Comparison of ENCODE assay signal across 23 cellular contexts in genomic region chr6:111154981-111155380, GRCh38.
A peak's percentile ranks its signal among the peaks of the same experiment; 100 is the strongest.
DNase-seq lines count a peak whose midpoint lies in the region; TF ChIP-seq lines count a peak whose summit lies in the region.
"Had no signal": no experiment of that assay in that cellular context is flagged by ENCODE, and none has a peak within 500 bp of the region (broad histone marks: within the 10 kb centered on the region; RNA-seq: fewer than 3 reads in every experiment).

No MANE protein-coding gene starts in this region.

- H3K27me3 Mint-ChIP-seq in T-helper 2 cell treated with Interferon-gamma antibody and Interleukin-4, amounts not matched to agents 5 μg/mL and 100 μg/mL, for 36 hours (ENCODE audit: low read depth), result peaks cover 22% of the 10 kb centered on the region
- H3K27me3 Mint-ChIP-seq: progenitor cell of endocrine pancreas had no signal

- peak; percentile 6 for DNase-seq in activated T-cell treated with anti-CD3 and anti-CD28 coated beads for 48 hours (ENCODE audit: low read depth)
- DNase-seq in activated T-cell treated with anti-CD3 and anti-CD28 coated beads for 4 hours, result no peak
- peak; percentile 18 for DNase-seq in T-helper 2 cell treated with Interferon-gamma antibody and Interleukin-4, amounts not matched to agents 5 μg/mL and 100 μg/mL, for 36 hours (ENCODE audit: low spot score)
- DNase-seq in fibroblast of mammary gland (ENCODE audit: low read depth), result peak; percentile 7
- DNase-seq in stimulated activated CD8-positive, alpha-beta memory T cell treated with anti-CD3 and anti-CD28 coated beads, Interleukin-15, amount 100 ng/mL, for 48 hours (ENCODE audit: low read depth in 2 of 2), result peak; percentile 14 to 21
- no peak for DNase-seq in activated CD8-positive, alpha-beta memory T cell treated with anti-CD3 and anti-CD28 coated beads, Interleukin-2, amount 50 U/mL, for 4 hours
- no peak for DNase-seq in Kasumi-1 (lab: John Stamatoyannopoulos, UW)
- DNase-seq in NCI-H345 (lab: John Stamatoyannopoulos, UW), result no peak
- DNase-seq: ACHN; activated gamma-delta T cell treated with Interleukin-2 at 50 U/mL for 16 hours; aorta; DMS79 treated with DMSO at 0.1 percent for 48 hours; glutamatergic neuron; GOT3; KBM-7; NCI-H1436 treated with DMSO at 0.1 percent for 48 hours; NCI-H2107; NCI-H446 treated with DMSO at 0.1 percent for 48 hours; sigmoid colon; stimulated activated naive CD4-positive, alpha-beta T cell; T-helper 9 cell had no signal

- H3K4me1 Mint-ChIP-seq in T-helper 2 cell treated with Interferon-gamma antibody and Interleukin-4, amounts not matched to agents 5 μg/mL and 100 μg/mL, for 36 hours (ENCODE audit: low read depth), result peaks cover 13% of the 10 kb centered on the region
- H3K4me1 Mint-ChIP-seq: neural crest cell had no signal

- H3K4me3 ChIP-seq in fibroblast of mammary gland (ENCODE audit: control insufficient read depth, low read depth, low read length), result no peak overlapping the region
- H3K4me3 ChIP-seq: sigmoid colon had no signal

- peaks cover 1% of the 10 kb centered on the region for H3K36me3 Mint-ChIP-seq in T-helper 2 cell treated with Interferon-gamma antibody and Interleukin-4, amounts not matched to agents 5 μg/mL and 100 μg/mL, for 36 hours (ENCODE audit: low read depth)

- no peak overlapping the region for H3K4me3 Mint-ChIP-seq in T-helper 2 cell treated with Interferon-gamma antibody and Interleukin-4, amounts not matched to agents 5 μg/mL and 100 μg/mL, for 36 hours
- H3K4me3 Mint-ChIP-seq: neural crest cell had no signal

- H3K27ac Mint-ChIP-seq in T-helper 2 cell treated with Interferon-gamma antibody and Interleukin-4, amounts not matched to agents 5 μg/mL and 100 μg/mL, for 36 hours, result no peak overlapping the region
- H3K27ac Mint-ChIP-seq: progenitor cell of endocrine pancreas had no signal

- TF ChIP-seq CTCF in fibroblast of mammary gland (conservative IDR thresholded peaks at IDR 0.05; ENCODE audit: control insufficient read depth, insufficient read depth, low read depth, low read length), result no peak

- H3K9me3 Mint-ChIP-seq in T-helper 2 cell treated with Interferon-gamma antibody and Interleukin-4, amounts not matched to agents 5 μg/mL and 100 μg/mL, for 36 hours, result peaks cover 11% of the 10 kb centered on the region

Comparison
In these comparisons a context has a peak if more than half of its experiments do, and no peak if none do; other contexts are left out.
1. DNase-seq: peak in activated T-cell treated with anti-CD3 and anti-CD28 coated beads for 48 hours (single experiment), T-helper 2 cell treated with Interferon-gamma antibody and Interleukin-4, amounts not matched to agents 5 μg/mL and 100 μg/mL, for 36 hours (single experiment), fibroblast of mammary gland (single experiment) and stimulated activated CD8-positive, alpha-beta memory T cell treated with anti-CD3 and anti-CD28 coated beads, Interleukin-15, amount 100 ng/mL, for 48 hours (2 of 2); none in activated T-cell treated with anti-CD3 and anti-CD28 coated beads for 4 hours (single experiment), activated CD8-positive, alpha-beta memory T cell treated with anti-CD3 and anti-CD28 coated beads, Interleukin-2, amount 50 U/mL, for 4 hours (single experiment), Kasumi-1 (0 of 2) and NCI-H345 (single experiment).